In genomic region chr12:119204716-119205285, GRCh38 we compare ENCODE assay signal across 15 cellular contexts. TPM values are rescaled to one million over a fixed set of nuclear protein-coding genes. Genes with fewer than 3 reads are reported as not detected.
"Had no signal": no experiment of that assay in that cellular context is flagged by ENCODE, and none has a peak within 500 bp of the region (broad histone marks: within the 10 kb centered on the region; RNA-seq: fewer than 3 reads in every experiment).

No MANE protein-coding gene starts in this region.

- FAIRE-seq: colon, islet of Langerhans had no signal

- H3K36me3 ChIP-seq: SJSA1 had no signal

- H3K27me3 ChIP-seq: foreskin keratinocyte, SJSA1 had no signal

- DNase-seq: activated B cell treated with CpG ODN at 0.5 μM for 24 hours; activated CD4-positive, alpha-beta T cell treated with anti-CD3 and anti-CD28 coated beads for 48 hours; activated CD8-positive, alpha-beta memory T cell treated with anti-CD3 and anti-CD28 coated beads, Interleukin-2, amount 50 U/mL, for 4 hours; activated CD8-positive, alpha-beta T cell treated with anti-CD3 and anti-CD28 coated beads for 36 hours; activated gamma-delta T cell; activated T-cell treated with anti-CD3 and anti-CD28 coated beads, Interleukin-2, amount 50 U/mL, for 72 hours; foreskin keratinocyte; nephron progenitor cell; stimulated activated CD4-positive, alpha-beta T cell treated with anti-CD3 and anti-CD28 coated beads, Interleukin-2, amount 100 ng/mL, for 48 hours; substantia nigra had no signal

- H3K4me1 ChIP-seq: foreskin keratinocyte, SJSA1 had no signal

- H3K27ac ChIP-seq: foreskin keratinocyte, SJSA1 had no signal

- H3K9me3 ChIP-seq: SJSA1 had no signal

- H3K4me3 ChIP-seq: SJSA1 had no signal

- ATAC-seq: activated CD8-positive, alpha-beta T cell treated with anti-CD3 and anti-CD28 coated beads for 36 hours; activated naive CD4-positive, alpha-beta T cell treated with anti-CD3 and anti-CD28 coated beads, Interleukin-2, amount 50 U/mL, for 72 hours; activated T-cell treated with anti-CD3 and anti-CD28 coated beads, Interleukin-2, amount 50 U/mL, for 72 hours; foreskin keratinocyte; stimulated activated memory B cell treated with anti-CD40 and anti-IgM and Interleukin-4, amounts not matched to agents 10 μg/mL and 1 μg/mL and 100 μg/mL, for 72 hours had no signal

RNA-seq across cellular contexts. Expression of gene HSPB8, which starts 26.1 kb away (rescaled TPM):
- total RNA-seq: activated B cell treated with CpG ODN at 0.5 μM for 24 hours; activated CD8-positive, alpha-beta T cell treated with anti-CD3 and anti-CD28 coated beads for 36 hours; activated naive CD4-positive, alpha-beta T cell treated with anti-CD3 and anti-CD28 coated beads, Interleukin-2, amount 50 U/mL, for 72 hours; activated T-cell treated with anti-CD3 and anti-CD28 coated beads, Interleukin-2, amount 50 U/mL, for 72 hours had no signal
